ENCODE assay signal across 2 cellular contexts in genomic region chr10:104434601-104435000, GRCh38.
TF ChIP-seq lines count a peak whose summit lies in the region.

No MANE protein-coding gene starts in this region.

TF ChIP-seq in IMR-90, 13 proteins besides CTCF, POLR2A, EP300 and RAD21:
- TF ChIP-seq NFE2L2 (IDR thresholded peaks at IDR 0.05; ENCODE audit: low read depth, low read length) (no peak), BHLHE40 (IDR thresholded peaks at IDR 0.05; ENCODE audit: low read depth, low read length) (no peak), USF2 (IDR thresholded peaks at IDR 0.05; ENCODE audit: low read depth, low read length) (no peak), RCOR1 (IDR thresholded peaks at IDR 0.05; ENCODE audit: insufficient replicate concordance, low read length) (no peak), CEBPB (IDR thresholded peaks at IDR 0.05; ENCODE audit: low read depth, low read length) (no peak), RFX5 (IDR thresholded peaks at IDR 0.05; ENCODE audit: low read depth, low read length) (no peak)
TF ChIP-seq in IMR-90: peak in this region for 0.

TF ChIP-seq in K562, 482 proteins besides CTCF, POLR2A, EP300 and RAD21:
- TF ChIP-seq ZNF586 (CRISPR knock-in tag; conservative IDR thresholded peaks at IDR 0.05) (no peak), ATF3 (IDR thresholded peaks at IDR 0.05) (0 out of 2 replicates have a peak, but pooled peaks have one; percentile 11), ATF3 (CRISPR knock-in tag; conservative IDR thresholded peaks at IDR 0.05) (no peak), HNRNPUL1 (IDR thresholded peaks at IDR 0.05; ENCODE audit: low read length) (no peak), PATZ1 (CRISPR knock-in tag; IDR thresholded peaks at IDR 0.05; ENCODE audit: borderline replicate concordance) (no peak), ZNF347 (CRISPR knock-in tag; IDR thresholded peaks at IDR 0.05; ENCODE audit: low read depth) (no peak)
